In genomic region chr1:32759997-32760623, GRCh38 we compare ENCODE assay signal across 8 cellular contexts.
DNase-seq lines count a peak whose midpoint lies in the region; ATAC-seq and TF ChIP-seq lines count a peak whose summit lies in the region.

No MANE protein-coding gene starts in this region.

- no peak for ATAC-seq in stimulated activated effector memory CD8-positive, alpha-beta T cell treated with anti-CD3 and anti-CD28 coated beads, Interleukin-12 subunit alpha, Interleukin-12 subunit beta, amount 100 ng/mL, for 72 hours
- ATAC-seq in HG03342 (IDR thresholded peaks at IDR 0.05; ENCODE audit: unreplicated experiment), result no peak
- ATAC-seq in GM18870 (IDR thresholded peaks at IDR 0.05; ENCODE audit: unreplicated experiment), result no peak

- no peaks in the 10 kb centered on the region for H3K36me3 Mint-ChIP-seq in stimulated activated effector memory CD8-positive, alpha-beta T cell treated with anti-CD3 and anti-CD28 coated beads, Interleukin-12 subunit alpha, Interleukin-12 subunit beta, amount 100 ng/mL, for 72 hours

- peak overlapping the region; percentile 73 for H3K27ac ChIP-seq in VCaP

- H3K27ac Mint-ChIP-seq in stimulated activated effector memory CD8-positive, alpha-beta T cell treated with anti-CD3 and anti-CD28 coated beads, Interleukin-12 subunit alpha, Interleukin-12 subunit beta, amount 100 ng/mL, for 72 hours, result peak overlapping the region; percentile 7

- peak; percentile 75 for DNase-seq in DMS53 (lab: John Stamatoyannopoulos, UW)
- DNase-seq in DMS53 treated with DMSO at 0.1 percent for 48 hours (lab: John Stamatoyannopoulos, UW; ENCODE audit: unreplicated experiment), result no peak
- DNase-seq in iPS-NIHi7 (ENCODE audit: extremely low spot score), result peak; percentile 90
- DNase-seq in stimulated activated effector memory CD8-positive, alpha-beta T cell treated with anti-CD3 and anti-CD28 coated beads, Interleukin-12 subunit alpha, Interleukin-12 subunit beta, amount 100 ng/mL, for 72 hours (ENCODE audit: low spot score in 2 of 2), result no peak
- no peak for DNase-seq in NCI-H2029 (lab: John Stamatoyannopoulos, UW)

- H3K4me1 Mint-ChIP-seq in stimulated activated effector memory CD8-positive, alpha-beta T cell treated with anti-CD3 and anti-CD28 coated beads, Interleukin-12 subunit alpha, Interleukin-12 subunit beta, amount 100 ng/mL, for 72 hours, result peaks cover 37% of the 10 kb centered on the region

- TF ChIP-seq CTCF in VCaP (conservative IDR thresholded peaks at IDR 0.05), result no peak

- H3K4me3 Mint-ChIP-seq in stimulated activated effector memory CD8-positive, alpha-beta T cell treated with anti-CD3 and anti-CD28 coated beads, Interleukin-12 subunit alpha, Interleukin-12 subunit beta, amount 100 ng/mL, for 72 hours, result no peak overlapping the region

- H3K9me3 Mint-ChIP-seq in stimulated activated effector memory CD8-positive, alpha-beta T cell treated with anti-CD3 and anti-CD28 coated beads, Interleukin-12 subunit alpha, Interleukin-12 subunit beta, amount 100 ng/mL, for 72 hours, result no peaks in the 10 kb centered on the region

Comparison
In these comparisons a context has a peak if more than half of its experiments do, and no peak if none do; other contexts are left out.
1. DNase-seq: peak in DMS53 (single experiment) and iPS-NIHi7 (single experiment); none in DMS53 treated with DMSO at 0.1 percent for 48 hours (single experiment), stimulated activated effector memory CD8-positive, alpha-beta T cell treated with anti-CD3 and anti-CD28 coated beads, Interleukin-12 subunit alpha, Interleukin-12 subunit beta, amount 100 ng/mL, for 72 hours (0 of 2) and NCI-H2029 (single experiment).